Comparison of ENCODE assay signal across 16 cellular contexts in the genomic region with DNA sequence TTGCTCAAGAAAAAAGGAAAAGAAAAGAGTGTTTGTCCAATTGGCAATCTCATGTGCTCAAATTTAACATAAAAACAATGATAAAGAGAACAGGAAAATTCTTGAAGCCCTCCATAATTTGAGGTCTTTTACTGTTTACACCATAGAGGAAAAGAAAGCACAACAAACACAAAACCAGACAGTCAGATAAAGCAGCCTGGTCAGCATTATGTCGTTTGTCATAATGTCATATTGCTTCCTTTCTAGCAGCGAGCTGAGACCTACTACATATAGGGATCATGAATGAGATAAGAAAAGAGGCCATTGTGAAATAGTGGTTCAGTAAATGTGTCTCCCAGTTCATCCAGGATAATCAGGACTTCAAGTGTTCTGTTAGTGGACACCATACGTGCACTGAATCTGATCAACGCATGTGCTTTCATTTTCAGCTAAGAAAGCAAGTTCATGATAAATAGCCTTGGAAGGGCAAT.
DNase-seq lines count a peak whose midpoint lies in the region; ATAC-seq and TF ChIP-seq lines count a peak whose summit lies in the region.
"Had no signal": no experiment of that assay in that cellular context is flagged by ENCODE, and none has a peak within 500 bp of the region (broad histone marks: within the 10 kb centered on the region; RNA-seq: fewer than 3 reads in every experiment).

No MANE protein-coding gene starts in this region.

- POLR2A ChIA-PET in activated CD4-positive, alpha-beta T cell treated with anti-CD3 and anti-CD28 coated beads, Interleukin-2, amount 10 ng/mL, durations not matched to agents 7 days and 5 days (lab: Charles Lee), result no interaction called here

- TF ChIP-seq POLR2A in right lobe of liver (IDR thresholded peaks at IDR 0.05), result no peak

- H3K27me3 ChIP-seq in colonic mucosa, result no peaks in the 10 kb centered on the region
- H3K27me3 ChIP-seq in right lobe of liver, result no peaks in the 10 kb centered on the region
- no peaks in the 10 kb centered on the region for H3K27me3 ChIP-seq in MG63

- intact Hi-C loops in activated CD4-positive, alpha-beta T cell treated with anti-CD3 and anti-CD28 coated beads, Interleukin-2, amount 10 ng/mL, durations not matched to agents 24 days and 14 days (cut with micrococcal nuclease), result no loop called here
- intact Hi-C loops in colonic mucosa (cut with DNase I) (no loop called here), right lobe of liver (cut with DNase I) (no loop called here)

- DNase-seq in activated CD4-positive, alpha-beta T cell treated with anti-CD3 and anti-CD28 coated beads, Interleukin-2, amount 10 ng/mL, durations not matched to agents 24 days and 14 days, result no peak
- no peak for DNase-seq in activated CD4-positive, alpha-beta T cell treated with anti-CD3 and anti-CD28 coated beads, Interleukin-2, amount 10 ng/mL, durations not matched to agents 7 days and 5 days
- DNase-seq in colonic mucosa (no peak), right lobe of liver (no peak), GM13976 (ENCODE audit: low spot score) (no peak), MG63 (no peak), NCI-H446 (lab: John Stamatoyannopoulos, UW) (no peak)
- DNase-seq: foreskin fibroblast; NCI-H146; NCI-H524; stimulated activated CD4-positive, alpha-beta T cell treated with anti-CD3 and anti-CD28 coated beads, Interleukin-12 subunit alpha, Interleukin-12 subunit beta, amount 100 ng/mL, for 4 hours; T1000; trophoblast cell had no signal

- H3K4me3 ChIP-seq in colonic mucosa, result no peak overlapping the region
- peak overlapping the region in 2 of 3 donors; percentile 4 to 14 for H3K4me3 ChIP-seq in right lobe of liver
- H3K4me3 ChIP-seq in MG63, result no peak overlapping the region

- peak overlapping the region in 1 of 2 donors; percentile 52 for H3K9ac ChIP-seq in colonic mucosa (ENCODE audit: low read depth in 2 of 2, low read length in 2 of 2)

- H3K36me3 Mint-ChIP-seq in activated CD4-positive, alpha-beta T cell treated with anti-CD3 and anti-CD28 coated beads, Interleukin-2, amount 10 ng/mL, durations not matched to agents 24 days and 14 days (ENCODE audit: low read depth), result no peaks in the 10 kb centered on the region
- peaks cover 3% of the 10 kb centered on the region for H3K36me3 Mint-ChIP-seq in activated CD4-positive, alpha-beta T cell treated with anti-CD3 and anti-CD28 coated beads, Interleukin-2, amount 10 ng/mL, durations not matched to agents 7 days and 5 days (ENCODE audit: low read depth)
- H3K36me3 Mint-ChIP-seq: activated naive CD4-positive, alpha-beta T cell treated with anti-CD3 and anti-CD28 coated beads, Interleukin-2, amount 50 U/mL, for 24 hours had no signal

- CTCF ChIA-PET in activated CD4-positive, alpha-beta T cell treated with anti-CD3 and anti-CD28 coated beads, Interleukin-2, amount 10 ng/mL, durations not matched to agents 7 days and 5 days (lab: Charles Lee), result no interaction called here

- no peak for TF ChIP-seq CTCF in colonic mucosa (IDR thresholded peaks at IDR 0.05)
- TF ChIP-seq CTCF in right lobe of liver (IDR thresholded peaks at IDR 0.05), result no peak
- TF ChIP-seq CTCF in GM13976 (IDR thresholded peaks at IDR 0.05; ENCODE audit: borderline replicate concordance, control extremely low read depth, extremely low read depth, insufficient read depth, missing control alignments), result no peak

- peak overlapping the region; percentile 68 for H3K27ac ChIP-seq in colonic mucosa
- H3K27ac ChIP-seq in right lobe of liver, result peak overlapping the region; percentile 48 to 89 (median 81)
- H3K27ac ChIP-seq in temporal lobe (ENCODE audit: low read depth, low read length), result peak overlapping the region; percentile 44

- H3K4me1 Mint-ChIP-seq in activated CD4-positive, alpha-beta T cell treated with anti-CD3 and anti-CD28 coated beads, Interleukin-2, amount 10 ng/mL, durations not matched to agents 24 days and 14 days, result peaks cover 5% of the 10 kb centered on the region
- H3K4me1 Mint-ChIP-seq in activated CD4-positive, alpha-beta T cell treated with anti-CD3 and anti-CD28 coated beads, Interleukin-2, amount 10 ng/mL, durations not matched to agents 7 days and 5 days, result peaks cover 6% of the 10 kb centered on the region

- in situ Hi-C loops in GM13976 (cut with MboI; ENCODE audit: low sequenced_read_pairs, unreplicated experiment), result no loop called here

- H3K9me3 ChIP-seq in colonic mucosa (no peaks in the 10 kb centered on the region), right lobe of liver (no peaks in the 10 kb centered on the region), MG63 (no peaks in the 10 kb centered on the region)

- H3K4me1 ChIP-seq in colonic mucosa, result peaks cover 4% of the 10 kb centered on the region
- H3K4me1 ChIP-seq in right lobe of liver, result peaks cover 0 to 65% (median 23%) of the 10 kb centered on the region in 4 donors

- H3K27ac Mint-ChIP-seq in activated CD4-positive, alpha-beta T cell treated with anti-CD3 and anti-CD28 coated beads, Interleukin-2, amount 10 ng/mL, durations not matched to agents 24 days and 14 days, result no peak overlapping the region
- no peak overlapping the region for H3K27ac Mint-ChIP-seq in activated CD4-positive, alpha-beta T cell treated with anti-CD3 and anti-CD28 coated beads, Interleukin-2, amount 10 ng/mL, durations not matched to agents 7 days and 5 days
- H3K27ac Mint-ChIP-seq: activated naive CD4-positive, alpha-beta T cell treated with anti-CD3 and anti-CD28 coated beads, Interleukin-2, amount 50 U/mL, for 24 hours had no signal

- peak overlapping the region; percentile 23 for H3K4me3 Mint-ChIP-seq in activated CD4-positive, alpha-beta T cell treated with anti-CD3 and anti-CD28 coated beads, Interleukin-2, amount 10 ng/mL, durations not matched to agents 24 days and 14 days
- H3K4me3 Mint-ChIP-seq in activated CD4-positive, alpha-beta T cell treated with anti-CD3 and anti-CD28 coated beads, Interleukin-2, amount 10 ng/mL, durations not matched to agents 7 days and 5 days, result no peak overlapping the region
- H3K4me3 Mint-ChIP-seq: activated naive CD4-positive, alpha-beta T cell treated with anti-CD3 and anti-CD28 coated beads, Interleukin-2, amount 50 U/mL, for 24 hours; neural crest cell had no signal

- 9% methylated on average over 4 of the region's 4 CpGs for WGBS in right lobe of liver (ENCODE audit: insufficient coverage, low coverage, low lambda C conversion rate, missing lambda C conversion rate)

- ATAC-seq in right lobe of liver, result peak; percentile 32 to 63 (median 40)

- H3K9me3 Mint-ChIP-seq in activated CD4-positive, alpha-beta T cell treated with anti-CD3 and anti-CD28 coated beads, Interleukin-2, amount 10 ng/mL, durations not matched to agents 24 days and 14 days, result no peaks in the 10 kb centered on the region
- no peaks in the 10 kb centered on the region for H3K9me3 Mint-ChIP-seq in activated CD4-positive, alpha-beta T cell treated with anti-CD3 and anti-CD28 coated beads, Interleukin-2, amount 10 ng/mL, durations not matched to agents 7 days and 5 days
- H3K9me3 Mint-ChIP-seq: activated naive CD4-positive, alpha-beta T cell treated with anti-CD3 and anti-CD28 coated beads, Interleukin-2, amount 50 U/mL, for 24 hours; neural crest cell had no signal

- H3K36me3 ChIP-seq in colonic mucosa, result no peaks in the 10 kb centered on the region
- no peaks in the 10 kb centered on the region for H3K36me3 ChIP-seq in right lobe of liver
- H3K36me3 ChIP-seq in MG63, result no peaks in the 10 kb centered on the region

- peaks cover 3% of the 10 kb centered on the region for H3K27me3 Mint-ChIP-seq in activated CD4-positive, alpha-beta T cell treated with anti-CD3 and anti-CD28 coated beads, Interleukin-2, amount 10 ng/mL, durations not matched to agents 24 days and 14 days
- peaks cover 8% of the 10 kb centered on the region for H3K27me3 Mint-ChIP-seq in activated CD4-positive, alpha-beta T cell treated with anti-CD3 and anti-CD28 coated beads, Interleukin-2, amount 10 ng/mL, durations not matched to agents 7 days and 5 days

Comparison
In these comparisons a context has a peak if more than half of its experiments do, and no peak if none do; other contexts are left out.
1. H3K4me3 ChIP-seq: peak in right lobe of liver (2 of 3); none in colonic mucosa (single experiment) and MG63 (single experiment).
2. Peak in every context shown above with its lines, with median percentiles within 50 percentile points of each other: H3K27ac ChIP-seq.